ENCODE assay signal across 13 cellular contexts in genomic region chr5:15587941-15588340, GRCh38.
"Had no signal": no experiment of that assay in that cellular context is flagged by ENCODE, and none has a peak within 500 bp of the region (broad histone marks: within the 10 kb centered on the region; RNA-seq: fewer than 3 reads in every experiment).

No MANE protein-coding gene starts in this region.

- ATAC-seq: activated CD4-positive, alpha-beta T cell treated with anti-CD3 and anti-CD28 coated beads for 36 hours; natural killer cell treated with Interleukin-12 subunit alpha and Interleukin-12 subunit beta and Interleukin-15 and Interleukin-18, amount 100 ng/mL, for 72 hours; stimulated activated effector memory CD8-positive, alpha-beta T cell treated with anti-CD3 and anti-CD28 coated beads, Interleukin-12 subunit alpha, Interleukin-12 subunit beta, amount 100 ng/mL, for 72 hours; T-helper 17 cell had no signal

- DNase-seq: activated CD4-positive, alpha-beta memory T cell treated with anti-CD3 and anti-CD28 coated beads, Interleukin-2, amount 10 ng/mL, durations not matched to agents 7 days and 5 days; activated CD4-positive, alpha-beta T cell treated with anti-CD3 and anti-CD28 coated beads for 36 hours; activated effector memory CD4-positive, alpha-beta T cell treated with anti-CD3 and anti-CD28 coated beads, Interleukin-2, amount 50 U/mL, for 16 hours; activated T-cell treated with anti-CD3 and anti-CD28 coated beads, Interleukin-2, amount 50 U/mL, for 24 hours; amniotic stem cell; effector CD8-positive, alpha-beta T cell; hippocampal formation; kidney; left ventricle myocardium inferior; T-helper 17 cell had no signal

- H3K27ac ChIP-seq: coronary artery, left ventricle myocardium inferior had no signal

- H3K4me3 ChIP-seq: coronary artery, left ventricle myocardium inferior had no signal
